ENCODE assay signal across 10 cellular contexts in the genomic region with DNA sequence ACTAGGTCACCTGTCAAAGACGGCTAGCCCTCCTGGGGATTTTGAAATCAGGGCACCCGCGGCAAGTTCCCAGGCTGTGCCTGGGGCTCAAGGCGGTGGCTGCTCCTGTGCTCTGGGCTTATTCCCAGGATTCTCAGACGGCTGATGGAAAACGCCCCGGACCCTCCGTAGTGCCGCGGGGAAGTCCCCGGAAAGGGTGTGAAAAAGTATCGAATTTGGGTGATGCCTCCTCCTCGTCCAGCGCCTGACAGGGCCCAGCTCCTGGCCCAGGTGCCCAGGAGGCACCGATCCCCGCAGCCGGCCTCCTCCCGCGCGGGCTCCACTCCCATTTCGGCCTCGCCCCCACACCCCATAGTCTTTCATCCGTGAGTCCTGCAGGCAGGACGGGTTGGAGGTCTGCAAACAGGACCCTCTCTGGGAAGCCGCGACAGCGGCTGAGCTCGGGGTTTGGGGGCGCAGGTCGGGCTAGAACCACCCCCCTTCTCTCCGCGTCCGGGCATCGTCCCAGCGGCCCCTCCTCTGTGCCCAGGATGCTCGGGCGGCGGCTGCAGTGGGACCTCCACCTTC. TPM values are rescaled to one million over a fixed set of nuclear protein-coding genes. Genes with fewer than 3 reads are reported as not detected.
DNase-seq lines count a peak whose midpoint lies in the region; ATAC-seq and TF ChIP-seq lines count a peak whose summit lies in the region.
"Had no signal": no experiment of that assay in that cellular context is flagged by ENCODE, and none has a peak within 500 bp of the region (broad histone marks: within the 10 kb centered on the region; RNA-seq: fewer than 3 reads in every experiment).

No MANE protein-coding gene starts in this region.

- H2AFZ ChIP-seq in PC-3 (ENCODE audit: low read length), result no peak overlapping the region

- H3K4me3 ChIP-seq in Panc1 (ENCODE audit: low read depth in 2 of 2, low read length in 2 of 2) (peak overlapping the region; percentile 29 to 36; a peak in 3 of 4 replicates), endocrine pancreas (ENCODE audit: control insufficient read depth, insufficient read depth, low read length) (no peak overlapping the region), PC-3 (ENCODE audit: low read length) (no peak overlapping the region)

- H3K27ac ChIP-seq in Panc1 (ENCODE audit: low read length) (no peak overlapping the region), PC-3 (ENCODE audit: low read length) (no peak overlapping the region)
- H3K27ac ChIP-seq: left lung had no signal

- ATAC-seq in Panc1 (peak; percentile 10; the same call in 1 of the 2 replicates), GM18520 (IDR thresholded peaks at IDR 0.05; ENCODE audit: unreplicated experiment) (no peak), HG03432 (IDR thresholded peaks at IDR 0.05; ENCODE audit: unreplicated experiment) (no peak), PC-3 (no peak)

- no peak for TF ChIP-seq CTCF in Calu3 (IDR thresholded peaks at IDR 0.05; ENCODE audit: unreplicated experiment)
- TF ChIP-seq CTCF in Panc1 (IDR thresholded peaks at IDR 0.05), result no peak
- no peak for TF ChIP-seq CTCF in osteocyte (IDR thresholded peaks at IDR 0.05)
- TF ChIP-seq CTCF in PC-3 (conservative IDR thresholded peaks at IDR 0.05; ENCODE audit: low read depth, low read length), result no peak

- DNase-seq in Calu3 (no peak), Panc1 (ENCODE audit: low read depth, low spot score) (no peak), osteocyte (ENCODE audit: extremely low spot score, unreplicated experiment) (no peak), NCI-H526 (lab: John Stamatoyannopoulos, UW) (no peak), PC-3 (no peak)
- DNase-seq: left lung, NCI-H2227 treated with DMSO at 0.1 percent for 48 hours had no signal

- CTCF ChIA-PET in Calu3 (lab: Charles Lee), result no interaction called here
- CTCF ChIA-PET in Panc1 (lab: Charles Lee), result no interaction called here
- CTCF ChIA-PET in PC-3 (lab: Charles Lee), result no interaction called here

- no peaks in the 10 kb centered on the region for H3K4me1 Mint-ChIP-seq in Calu3 (ENCODE audit: low read depth, unreplicated experiment)
- peaks cover 10% of the 10 kb centered on the region for H3K4me1 Mint-ChIP-seq in osteocyte (ENCODE audit: unreplicated experiment)

- H4K20me1 ChIP-seq in PC-3 (ENCODE audit: low read length), result no peaks in the 10 kb centered on the region

- H3K27ac Mint-ChIP-seq in Calu3 (ENCODE audit: unreplicated experiment) (no peak overlapping the region), osteocyte (ENCODE audit: unreplicated experiment) (no peak overlapping the region)

- in situ Hi-C loops in Panc1 (cut with HindIII; ENCODE audit: low pct_unique_long_range_greater_than_20kb, low sequenced_read_pairs), result no loop called here

- no peak overlapping the region for H3K4me2 ChIP-seq in PC-3 (ENCODE audit: low read length)

- H3K9me3 ChIP-seq in Panc1 (ENCODE audit: control insufficient read depth, insufficient read depth, low read depth, low read length) (no peaks in the 10 kb centered on the region), endocrine pancreas (ENCODE audit: control insufficient read depth, low read length) (no peaks in the 10 kb centered on the region), PC-3 (ENCODE audit: low read length) (no peaks in the 10 kb centered on the region)
- H3K9me3 ChIP-seq: left lung had no signal

- H3K9me2 ChIP-seq in PC-3 (replicated peaks; ENCODE audit: low read length), result no peaks in the 10 kb centered on the region

- no TSS peak for BruUV-seq in Calu3 (replicated peaks; lab: Mats Ljungman, UMichigan)
- BruUV-seq in Panc1 (replicated peaks; lab: Mats Ljungman, UMichigan), result no TSS peak
- no TSS peak for BruUV-seq in PC-3 (replicated peaks; lab: Mats Ljungman, UMichigan)

- H3K27me3 Mint-ChIP-seq in Calu3 (ENCODE audit: unreplicated experiment) (peaks cover 88% of the 10 kb centered on the region), osteocyte (ENCODE audit: unreplicated experiment) (peaks cover 69% of the 10 kb centered on the region)

- intact Hi-C loops in Calu3 (cut with micrococcal nuclease; ENCODE audit: unreplicated experiment), result no loop called here
- intact Hi-C loops in Panc1 (cut with micrococcal nuclease; ENCODE audit: unreplicated experiment), result no loop called here
- intact Hi-C loops in PC-3 (cut with micrococcal nuclease), result no loop called here

- H3K36me3 ChIP-seq in Panc1 (ENCODE audit: control insufficient read depth, insufficient read depth, low read length) (no peaks in the 10 kb centered on the region), endocrine pancreas (ENCODE audit: control insufficient read depth, insufficient read depth, low read length) (no peaks in the 10 kb centered on the region), PC-3 (ENCODE audit: low read depth, low read length) (no peaks in the 10 kb centered on the region)
- H3K36me3 ChIP-seq: left lung had no signal

- POLR2A ChIA-PET in Panc1 (lab: Charles Lee), result no interaction called here
- POLR2A ChIA-PET in PC-3 (lab: Charles Lee; ENCODE audit: unreplicated experiment), result no interaction called here

- no peaks in the 10 kb centered on the region for H3F3A ChIP-seq in PC-3 (ENCODE audit: low read length, unreplicated experiment)

- peak overlapping the region; percentile 55 for H3K4me3 Mint-ChIP-seq in Calu3 (ENCODE audit: low read depth, unreplicated experiment)
- peak overlapping the region; percentile 68 for H3K4me3 Mint-ChIP-seq in osteocyte (ENCODE audit: unreplicated experiment)

- no peaks in the 10 kb centered on the region; the same call in 1 of the 2 replicates for H3K4me1 ChIP-seq in Panc1 (ENCODE audit: control insufficient read depth, insufficient read depth, low read length)
- H3K4me1 ChIP-seq in endocrine pancreas (ENCODE audit: control insufficient read depth, insufficient read depth, low read length), result no peaks in the 10 kb centered on the region
- H3K4me1 ChIP-seq in PC-3 (ENCODE audit: insufficient read depth, low read length), result no peaks in the 10 kb centered on the region

- H3K9me3 Mint-ChIP-seq in Calu3 (ENCODE audit: low read depth, unreplicated experiment), result no peaks in the 10 kb centered on the region
- H3K9me3 Mint-ChIP-seq in osteocyte (ENCODE audit: unreplicated experiment), result no peaks in the 10 kb centered on the region

- H3K9ac ChIP-seq in endocrine pancreas (ENCODE audit: control insufficient read depth, insufficient read depth, low read length), result peak overlapping the region; percentile 38
- H3K9ac ChIP-seq in PC-3 (ENCODE audit: low read length), result no peak overlapping the region

- no peaks in the 10 kb centered on the region for H3K79me2 ChIP-seq in PC-3 (ENCODE audit: low read length)

- peaks cover 2% of the 10 kb centered on the region; the same call in 1 of the 2 replicates for H3K27me3 ChIP-seq in Panc1 (ENCODE audit: control insufficient read depth, insufficient read depth, low read length)
- H3K27me3 ChIP-seq in endocrine pancreas (ENCODE audit: control insufficient read depth, insufficient read depth, low read length), result no peaks in the 10 kb centered on the region
- peaks cover 42% of the 10 kb centered on the region for H3K27me3 ChIP-seq in PC-3 (ENCODE audit: low read length)

- H3K36me3 Mint-ChIP-seq in Calu3 (ENCODE audit: insufficient read depth, unreplicated experiment) (peaks cover 5% of the 10 kb centered on the region), osteocyte (ENCODE audit: unreplicated experiment) (no peaks in the 10 kb centered on the region)

RNA-seq across cellular contexts. Expression of a gene that starts 1.1 kb away (rescaled TPM):
- total RNA-seq in Calu3 (2022) (not detected in 2 replicates), Panc1 (2021; ENCODE audit: unreplicated experiment) (not detected), osteocyte (not detected in 2 replicates), PC-3 (2014; rRNA removed) (not detected in 2 replicates)
- 0.64 TPM for polyA plus RNA-seq in Panc1 (2012; ENCODE audit: insufficient read length)

Comparison
In these comparisons a context has a peak if more than half of its experiments do, and no peak if none do; other contexts are left out.
1. H3K4me3 ChIP-seq: peak in Panc1 (2 of 2); none in endocrine pancreas (single experiment) and PC-3 (single experiment).